In genomic region chr5:56490971-56491468, GRCh38 we compare ENCODE assay signal across 11 cellular contexts.
DNase-seq lines count a peak whose midpoint lies in the region; TF ChIP-seq lines count a peak whose summit lies in the region.
"Had no signal": no experiment of that assay in that cellular context is flagged by ENCODE, and none has a peak within 500 bp of the region (broad histone marks: within the 10 kb centered on the region; RNA-seq: fewer than 3 reads in every experiment).

No MANE protein-coding gene starts in this region.

- peaks cover 14% of the 10 kb centered on the region for H3K4me1 Mint-ChIP-seq in activated T-helper 1 cell treated with anti-CD3 and anti-CD28 coated beads, Interleukin-12 subunit alpha, Interleukin-12 subunit beta, Interleukin-2, Interleukin-4 antibody, amounts not matched to agents 30 ng/mL and 10 ng/mL and 1 ng/mL, durations not matched to agents 14 hours and 24 hours and 36 hours (ENCODE audit: low read depth)
- peaks cover 43% of the 10 kb centered on the region for H3K4me1 Mint-ChIP-seq in mesothelial cell of epicardium

- in situ Hi-C loops in G401 (cut with HindIII; ENCODE audit: low sequenced_read_pairs): no loop called here

- H3K27ac ChIP-seq in suprapubic skin: peak overlapping the region; percentile 77

- DNase-seq in activated effector memory CD4-positive, alpha-beta T cell treated with anti-CD3 and anti-CD28 coated beads, Interleukin-2, amount 50 U/mL, for 16 hours: peak; percentile 74
- DNase-seq in activated effector memory CD4-positive, alpha-beta T cell treated with Interleukin-2 at 50 U/mL for 16 hours: no peak
- no peak for DNase-seq in activated T-helper 1 cell treated with anti-CD3 and anti-CD28 coated beads, Interleukin-12 subunit alpha, Interleukin-12 subunit beta, Interleukin-2, Interleukin-4 antibody, amounts not matched to agents 30 ng/mL and 10 ng/mL and 1 ng/mL, durations not matched to agents 14 hours and 24 hours and 36 hours (ENCODE audit: low spot score)
- DNase-seq in mesothelial cell of epicardium (ENCODE audit: low spot score in 2 of 2, unreplicated experiment in 2 of 2) (no peak), suprapubic skin (ENCODE audit: low spot score in 2 of 2) (no peak), NCI-H1092 (lab: John Stamatoyannopoulos, UW) (no peak), NAMALWA (ENCODE audit: low spot score) (no peak), G401 (ENCODE audit: low spot score) (no peak)
- DNase-seq: activated CD8-positive, alpha-beta memory T cell treated with anti-CD3 and anti-CD28 coated beads, Interleukin-2, amount 50 U/mL, for 48 hours; NCI-H1417 treated with DMSO at 0.1 percent for 48 hours; SHP77 treated with DMSO at 0.1 percent for 48 hours had no signal

- TF ChIP-seq POLR2A in suprapubic skin (IDR thresholded peaks at IDR 0.05): no peak

- H3K27me3 Mint-ChIP-seq in activated T-helper 1 cell treated with anti-CD3 and anti-CD28 coated beads, Interleukin-12 subunit alpha, Interleukin-12 subunit beta, Interleukin-2, Interleukin-4 antibody, amounts not matched to agents 30 ng/mL and 10 ng/mL and 1 ng/mL, durations not matched to agents 14 hours and 24 hours and 36 hours (ENCODE audit: insufficient read depth): peaks cover 6% of the 10 kb centered on the region
- H3K27me3 Mint-ChIP-seq in mesothelial cell of epicardium (ENCODE audit: low read depth): no peaks in the 10 kb centered on the region

- H3K4me3 Mint-ChIP-seq in activated T-helper 1 cell treated with anti-CD3 and anti-CD28 coated beads, Interleukin-12 subunit alpha, Interleukin-12 subunit beta, Interleukin-2, Interleukin-4 antibody, amounts not matched to agents 30 ng/mL and 10 ng/mL and 1 ng/mL, durations not matched to agents 14 hours and 24 hours and 36 hours: peak overlapping the region; percentile 30
- no peak overlapping the region for H3K4me3 Mint-ChIP-seq in mesothelial cell of epicardium

- peaks cover 21% of the 10 kb centered on the region for H3K4me1 ChIP-seq in suprapubic skin

- H3K27ac Mint-ChIP-seq in activated T-helper 1 cell treated with anti-CD3 and anti-CD28 coated beads, Interleukin-12 subunit alpha, Interleukin-12 subunit beta, Interleukin-2, Interleukin-4 antibody, amounts not matched to agents 30 ng/mL and 10 ng/mL and 1 ng/mL, durations not matched to agents 14 hours and 24 hours and 36 hours: peak overlapping the region; percentile 79
- H3K27ac Mint-ChIP-seq in mesothelial cell of epicardium: peak overlapping the region; percentile 79

- no peaks in the 10 kb centered on the region for H3K9me3 ChIP-seq in suprapubic skin

- intact Hi-C loops in activated T-helper 1 cell treated with anti-CD3 and anti-CD28 coated beads, Interleukin-12 subunit alpha, Interleukin-12 subunit beta, Interleukin-2, Interleukin-4 antibody, amounts not matched to agents 30 ng/mL and 10 ng/mL and 1 ng/mL, durations not matched to agents 14 hours and 24 hours and 36 hours (cut with micrococcal nuclease): loop anchor here (1.0 kb wide), 1 partner anchor 11 kb away; no protein-coding TSS in a partner anchor

- no peak overlapping the region for H3K4me3 ChIP-seq in suprapubic skin

- no peaks in the 10 kb centered on the region for H3K36me3 ChIP-seq in suprapubic skin

- TF ChIP-seq CTCF in mesothelial cell of epicardium (IDR thresholded peaks at IDR 0.05; ENCODE audit: unreplicated experiment): no peak
- TF ChIP-seq CTCF in suprapubic skin (IDR thresholded peaks at IDR 0.05): no peak

- H3K9me3 Mint-ChIP-seq in activated T-helper 1 cell treated with anti-CD3 and anti-CD28 coated beads, Interleukin-12 subunit alpha, Interleukin-12 subunit beta, Interleukin-2, Interleukin-4 antibody, amounts not matched to agents 30 ng/mL and 10 ng/mL and 1 ng/mL, durations not matched to agents 14 hours and 24 hours and 36 hours: peaks cover 13% of the 10 kb centered on the region
- peaks cover 10% of the 10 kb centered on the region for H3K9me3 Mint-ChIP-seq in mesothelial cell of epicardium

- TF ChIP-seq EP300 in suprapubic skin (IDR thresholded peaks at IDR 0.05): no peak

- peaks cover 2% of the 10 kb centered on the region for H3K36me3 Mint-ChIP-seq in activated T-helper 1 cell treated with anti-CD3 and anti-CD28 coated beads, Interleukin-12 subunit alpha, Interleukin-12 subunit beta, Interleukin-2, Interleukin-4 antibody, amounts not matched to agents 30 ng/mL and 10 ng/mL and 1 ng/mL, durations not matched to agents 14 hours and 24 hours and 36 hours (ENCODE audit: low read depth)
- no peaks in the 10 kb centered on the region for H3K36me3 Mint-ChIP-seq in mesothelial cell of epicardium

- WGBS in suprapubic skin: 48% methylated on average over 9 of the region's 9 CpGs

- no peaks in the 10 kb centered on the region for H3K27me3 ChIP-seq in suprapubic skin
